Comparison of ENCODE assay signal across 28 cellular contexts in the genomic region with DNA sequence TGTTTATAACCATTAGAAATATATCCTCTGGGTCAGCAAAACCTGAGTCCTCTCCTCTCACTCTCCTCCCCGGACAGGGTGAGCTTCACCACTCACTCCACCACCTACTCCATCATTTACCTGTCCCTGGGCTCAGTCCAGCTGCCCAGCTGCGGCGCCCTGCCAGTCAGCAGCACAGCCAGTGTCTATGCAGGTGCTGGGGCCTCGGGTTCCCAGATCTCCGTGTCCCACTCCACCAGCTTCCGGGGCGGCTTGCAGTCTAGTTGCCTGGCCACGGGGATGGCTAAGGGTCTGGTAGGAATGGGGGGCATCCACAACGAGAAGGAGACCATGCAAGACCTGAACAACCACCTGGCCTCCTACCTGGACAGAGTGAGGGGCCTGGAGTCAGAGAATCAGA.
"Had no signal": no experiment of that assay in that cellular context is flagged by ENCODE, and none has a peak within 500 bp of the region (broad histone marks: within the 10 kb centered on the region; RNA-seq: fewer than 3 reads in every experiment).

No MANE protein-coding gene starts in this region.

- FAIRE-seq: pancreas, small intestine had no signal

- H3K27ac Mint-ChIP-seq: naive thymus-derived CD8-positive, alpha-beta T cell; natural killer cell treated with Interleukin-12 subunit alpha and Interleukin-12 subunit beta and Interleukin-15 and Interleukin-18, amount 100 ng/mL, for 72 hours; nephron progenitor cell; progenitor cell of endocrine pancreas; stimulated activated effector memory CD8-positive, alpha-beta T cell treated with anti-CD3 and anti-CD28 coated beads, Interleukin-12 subunit alpha, Interleukin-12 subunit beta, amount 100 ng/mL, for 72 hours; stimulated activated naive B cell treated with anti-CD40 and anti-IgM and Interleukin-4, amounts not matched to agents 10 μg/mL and 1 μg/mL and 100 μg/mL, for 72 hours; stimulated activated naive CD8-positive, alpha-beta T cell treated with anti-CD3 and anti-CD28 coated beads, Interleukin-15, Interleukin-2, amounts not matched to agents 100 ng/mL and 50 ng/mL, for 24 hours had no signal

- H3K4me1 ChIP-seq: pancreas, psoas muscle, right lobe of liver, sigmoid colon, stomach, thyroid gland, tibial nerve, upper lobe of right lung, uterus had no signal

- H3K27ac ChIP-seq: neutrophil, pancreas, psoas muscle, right lobe of liver, sigmoid colon, stomach, thoracic aorta, thyroid gland, tibial nerve, upper lobe of right lung, uterus had no signal

- H3K27me3 ChIP-seq: neutrophil, right lobe of liver, sigmoid colon, stomach, thyroid gland, tibial nerve, upper lobe of right lung, uterus had no signal

- H3K4me3 ChIP-seq: pancreas, psoas muscle, right lobe of liver, sigmoid colon, stomach, thoracic aorta, thyroid gland, tibial nerve, upper lobe of right lung, uterus had no signal

- H3K9me3 ChIP-seq: neutrophil, pancreas, psoas muscle, right lobe of liver, sigmoid colon, stomach, thoracic aorta, thyroid gland, tibial nerve, upper lobe of right lung, uterus had no signal

- H3K36me3 Mint-ChIP-seq: naive thymus-derived CD8-positive, alpha-beta T cell; natural killer cell treated with Interleukin-12 subunit alpha and Interleukin-12 subunit beta and Interleukin-15 and Interleukin-18, amount 100 ng/mL, for 72 hours; stimulated activated effector memory CD8-positive, alpha-beta T cell treated with anti-CD3 and anti-CD28 coated beads, Interleukin-12 subunit alpha, Interleukin-12 subunit beta, amount 100 ng/mL, for 72 hours; stimulated activated naive B cell treated with anti-CD40 and anti-IgM and Interleukin-4, amounts not matched to agents 10 μg/mL and 1 μg/mL and 100 μg/mL, for 72 hours had no signal

- H3K36me3 ChIP-seq: neutrophil, pancreas, right lobe of liver, sigmoid colon, stomach, thoracic aorta, thyroid gland, tibial nerve, upper lobe of right lung, uterus had no signal

- H3K4me1 Mint-ChIP-seq: nephron progenitor cell; stimulated activated effector memory CD8-positive, alpha-beta T cell treated with anti-CD3 and anti-CD28 coated beads, Interleukin-12 subunit alpha, Interleukin-12 subunit beta, amount 100 ng/mL, for 72 hours; stimulated activated naive B cell treated with anti-CD40 and anti-IgM and Interleukin-4, amounts not matched to agents 10 μg/mL and 1 μg/mL and 100 μg/mL, for 72 hours had no signal

- DNase-seq: naive thymus-derived CD8-positive, alpha-beta T cell; nephron progenitor cell; nucleus accumbens; psoas muscle; sigmoid colon; small intestine; stimulated activated CD4-positive, alpha-beta T cell treated with anti-CD3 and anti-CD28 coated beads, Interleukin-15, amount 100 ng/mL, for 24 hours; stimulated activated CD4-positive, alpha-beta T cell treated with anti-CD3 and anti-CD28 coated beads, Interleukin-2, amount 100 ng/mL, for 24 hours; stimulated activated CD4-positive, alpha-beta T cell treated with anti-CD3 and anti-CD28 coated beads, Interleukin-2, amount 100 ng/mL, for 48 hours; stimulated activated CD4-positive, alpha-beta T cell treated with anti-CD3 and anti-CD28 coated beads, Interleukin-4, amount 100 ng/mL, for 24 hours; stimulated activated naive B cell treated with anti-CD40 and anti-IgM and Interleukin-4, amounts not matched to agents 10 μg/mL and 1 μg/mL and 100 μg/mL, for 72 hours; stimulated activated naive CD4-positive, alpha-beta T cell treated with Interleukin-2 at 50 U/mL for 16 hours; stomach; thyroid gland; trophoblast cell; upper lobe of right lung; uterus had no signal

- ATAC-seq: naive thymus-derived CD8-positive, alpha-beta T cell; natural killer cell treated with Interleukin-12 subunit alpha and Interleukin-12 subunit beta and Interleukin-15 and Interleukin-18, amount 100 ng/mL, for 72 hours; pancreas; psoas muscle; right cardiac atrium; right lobe of liver; stimulated activated effector memory CD8-positive, alpha-beta T cell treated with anti-CD3 and anti-CD28 coated beads, Interleukin-12 subunit alpha, Interleukin-12 subunit beta, amount 100 ng/mL, for 72 hours; stimulated activated naive B cell treated with anti-CD40 and anti-IgM and Interleukin-4, amounts not matched to agents 10 μg/mL and 1 μg/mL and 100 μg/mL, for 72 hours; upper lobe of right lung had no signal

- H3K27me3 Mint-ChIP-seq: natural killer cell treated with Interleukin-12 subunit alpha and Interleukin-12 subunit beta and Interleukin-15 and Interleukin-18, amount 100 ng/mL, for 72 hours; progenitor cell of endocrine pancreas; stimulated activated naive B cell treated with anti-CD40 and anti-IgM and Interleukin-4, amounts not matched to agents 10 μg/mL and 1 μg/mL and 100 μg/mL, for 72 hours; stimulated activated naive CD8-positive, alpha-beta T cell treated with anti-CD3 and anti-CD28 coated beads, Interleukin-15, Interleukin-2, amounts not matched to agents 100 ng/mL and 50 ng/mL, for 24 hours had no signal

- H3K4me3 Mint-ChIP-seq: naive thymus-derived CD8-positive, alpha-beta T cell; natural killer cell treated with Interleukin-12 subunit alpha and Interleukin-12 subunit beta and Interleukin-15 and Interleukin-18, amount 100 ng/mL, for 72 hours; nephron progenitor cell; neural crest cell; stimulated activated effector memory CD8-positive, alpha-beta T cell treated with anti-CD3 and anti-CD28 coated beads, Interleukin-12 subunit alpha, Interleukin-12 subunit beta, amount 100 ng/mL, for 72 hours; stimulated activated naive B cell treated with anti-CD40 and anti-IgM and Interleukin-4, amounts not matched to agents 10 μg/mL and 1 μg/mL and 100 μg/mL, for 72 hours; stimulated activated naive CD8-positive, alpha-beta T cell treated with anti-CD3 and anti-CD28 coated beads, Interleukin-15, Interleukin-2, amounts not matched to agents 100 ng/mL and 50 ng/mL, for 24 hours had no signal
